In the genomic region with DNA sequence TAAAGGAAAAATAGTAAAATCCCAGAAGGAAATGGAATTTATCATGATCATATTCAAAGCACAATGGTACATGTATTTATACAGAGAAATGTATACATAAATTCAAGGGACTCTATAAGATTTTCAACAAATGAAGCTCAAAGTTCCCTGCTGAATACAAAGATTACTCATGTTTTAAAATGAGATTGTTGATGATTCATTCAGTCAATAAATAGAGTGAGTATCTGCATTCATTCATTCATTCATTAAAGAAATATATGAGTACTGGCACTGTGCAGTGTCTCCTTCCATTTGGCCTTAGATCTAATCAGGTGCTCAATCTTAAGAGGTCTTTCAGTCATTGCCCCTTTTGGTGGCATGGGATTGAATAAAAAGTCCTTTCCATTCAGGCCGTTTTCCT, we compare ENCODE assay signal across 1 cellular context.
TF ChIP-seq lines count a peak whose summit lies in the region.

No MANE protein-coding gene starts in this region.

TF ChIP-seq in A549, 52 proteins besides CTCF, POLR2A, EP300 and RAD21 (continued from another document):
- TF ChIP-seq, protein P1, sequence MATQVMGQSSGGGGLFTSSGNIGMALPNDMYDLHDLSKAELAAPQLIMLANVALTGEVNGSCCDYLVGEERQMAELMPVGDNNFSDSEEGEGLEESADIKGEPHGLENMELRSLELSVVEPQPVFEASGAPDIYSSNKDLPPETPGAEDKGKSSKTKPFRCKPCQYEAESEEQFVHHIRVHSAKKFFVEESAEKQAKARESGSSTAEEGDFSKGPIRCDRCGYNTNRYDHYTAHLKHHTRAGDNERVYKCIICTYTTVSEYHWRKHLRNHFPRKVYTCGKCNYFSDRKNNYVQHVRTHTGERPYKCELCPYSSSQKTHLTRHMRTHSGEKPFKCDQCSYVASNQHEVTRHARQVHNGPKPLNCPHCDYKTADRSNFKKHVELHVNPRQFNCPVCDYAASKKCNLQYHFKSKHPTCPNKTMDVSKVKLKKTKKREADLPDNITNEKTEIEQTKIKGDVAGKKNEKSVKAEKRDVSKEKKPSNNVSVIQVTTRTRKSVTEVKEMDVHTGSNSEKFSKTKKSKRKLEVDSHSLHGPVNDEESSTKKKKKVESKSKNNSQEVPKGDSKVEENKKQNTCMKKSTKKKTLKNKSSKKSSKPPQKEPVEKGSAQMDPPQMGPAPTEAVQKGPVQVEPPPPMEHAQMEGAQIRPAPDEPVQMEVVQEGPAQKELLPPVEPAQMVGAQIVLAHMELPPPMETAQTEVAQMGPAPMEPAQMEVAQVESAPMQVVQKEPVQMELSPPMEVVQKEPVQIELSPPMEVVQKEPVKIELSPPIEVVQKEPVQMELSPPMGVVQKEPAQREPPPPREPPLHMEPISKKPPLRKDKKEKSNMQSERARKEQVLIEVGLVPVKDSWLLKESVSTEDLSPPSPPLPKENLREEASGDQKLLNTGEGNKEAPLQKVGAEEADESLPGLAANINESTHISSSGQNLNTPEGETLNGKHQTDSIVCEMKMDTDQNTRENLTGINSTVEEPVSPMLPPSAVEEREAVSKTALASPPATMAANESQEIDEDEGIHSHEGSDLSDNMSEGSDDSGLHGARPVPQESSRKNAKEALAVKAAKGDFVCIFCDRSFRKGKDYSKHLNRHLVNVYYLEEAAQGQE (IDR thresholded peaks at IDR 0.05): no peak
- TF ChIP-seq FOSL2 (IDR thresholded peaks at IDR 0.05) (no peak), FOSL2 (CRISPR knock-in tag; IDR thresholded peaks at IDR 0.05) (0 out of 2 replicates have a peak, but pooled peaks have one; percentile 3), HOXB13 (CRISPR knock-in tag; IDR thresholded peaks at IDR 0.05; ENCODE audit: low read depth) (no peak), MYC (IDR thresholded peaks at IDR 0.05; ENCODE audit: borderline replicate concordance, low read length) (no peak)
